In genomic region chr11:92917927-92918326, GRCh38 we compare ENCODE assay signal across 21 cellular contexts. TPM values are rescaled to one million over a fixed set of nuclear protein-coding genes. Genes with fewer than 3 reads are reported as not detected.
DNase-seq lines count a peak whose midpoint lies in the region; ATAC-seq, FAIRE-seq and TF ChIP-seq lines count a peak whose summit lies in the region.
"Had no signal": no experiment of that assay in that cellular context is flagged by ENCODE, and none has a peak within 500 bp of the region (broad histone marks: within the 10 kb centered on the region; RNA-seq: fewer than 3 reads in every experiment).

No MANE protein-coding gene starts in this region.

- CTCF ChIA-PET in H1 (lab: Charles Lee; ENCODE audit: partially characterized antibody): interaction anchor here (1.5 kb wide), 1 partner anchor 319 kb away, joined by 5 read pairs; no protein-coding TSS in a partner anchor

- no peaks in the 10 kb centered on the region for H3K79me2 ChIP-seq in H1 (ENCODE audit: control insufficient read depth in 1 of 2, insufficient read depth in 2 of 2, low read length in 2 of 2)

- no peak overlapping the region for H3K4me2 ChIP-seq in H1 (ENCODE audit: insufficient read depth in 1 of 2, low read depth in 2 of 2, low read length in 2 of 2)
- H3K4me2 ChIP-seq: BLaER1 had no signal

- no peak overlapping the region for H2BK12ac ChIP-seq in H1 (ENCODE audit: low read depth, low read length)

- H3K79me1 ChIP-seq in H1 (ENCODE audit: low read depth, low read length): no peaks in the 10 kb centered on the region

- H4K8ac ChIP-seq in H1 (ENCODE audit: extremely low read depth, insufficient read depth, low read length): no peak overlapping the region

- POLR2A ChIA-PET in H1 (lab: Charles Lee; ENCODE audit: partially characterized antibody): no interaction called here

- H3K23ac ChIP-seq in H1 (ENCODE audit: insufficient read length): no peak overlapping the region

- no peak overlapping the region for H2BK5ac ChIP-seq in H1 (ENCODE audit: low read depth, low read length)

- TF ChIP-seq EP300 in H1 (IDR thresholded peaks at IDR 0.05; ENCODE audit: borderline replicate concordance in 1 of 2, low read depth in 2 of 2, low read length in 2 of 2) (no peak), stomach (IDR thresholded peaks at IDR 0.05) (no peak)

- FAIRE-seq in H1 (lab: Jason Lieb, UNC): no peak
- FAIRE-seq: A204.1, D721Med, H54 had no signal

- no peak overlapping the region for H3K56ac ChIP-seq in H1 (replicated peaks; ENCODE audit: insufficient read length, low read depth, low read length)

- intact Hi-C loops in prostate gland (cut with DNase I): no loop called here
- intact Hi-C loops in stomach (cut with DNase I; ENCODE audit: low total_unique reads): no loop called here

- H4K20me1 ChIP-seq in H1 (replicated peaks in 1 of 2; ENCODE audit: control insufficient read depth in 1 of 2, insufficient read depth in 2 of 2, low read length in 2 of 2): no peaks in the 10 kb centered on the region
- H4K20me1 ChIP-seq: BLaER1 had no signal

- TF ChIP-seq RAD21 in H1 (IDR thresholded peaks at IDR 0.05 in 1 of 2, conservative IDR thresholded peaks at IDR 0.05 in 1 of 2; ENCODE audit: low read depth in 2 of 2, low read length in 2 of 2): no peak

- H3K36me3 ChIP-seq in H1 (ENCODE audit: control insufficient read depth in 2 of 4, insufficient read depth in 4 of 4, low read length in 3 of 4) (no peaks in the 10 kb centered on the region), prostate gland (no peaks in the 10 kb centered on the region), stomach (no peaks in the 10 kb centered on the region)
- H3K36me3 ChIP-seq: BLaER1 had no signal

- H4K91ac ChIP-seq in H1 (replicated peaks; ENCODE audit: insufficient read length, low read length): no peak overlapping the region

- H3K4me3 ChIP-seq in H1 (ENCODE audit: extremely low read depth in 1 of 4, insufficient read depth in 2 of 4, low read depth in 3 of 4, low read length in 4 of 4) (no peak overlapping the region), prostate gland (no peak overlapping the region), stomach (no peak overlapping the region)
- H3K4me3 ChIP-seq: BLaER1 had no signal

- no peak overlapping the region for H4K5ac ChIP-seq in H1 (ENCODE audit: insufficient read length, low read depth, low read length)

- no peak overlapping the region for H2AK5ac ChIP-seq in H1 (ENCODE audit: low read depth, low read length)

- H3K14ac ChIP-seq in H1 (ENCODE audit: insufficient read length): no peak overlapping the region

- H2AFZ ChIP-seq in H1 (ENCODE audit: low read length): no peak overlapping the region

- H3K18ac ChIP-seq in H1 (ENCODE audit: extremely low read depth, low read length): no peak overlapping the region

- whole genome bisulfite sequencing in H1 (ENCODE audit: extremely low coverage in 1 of 2, insufficient coverage in 1 of 2, insufficient read length in 1 of 2, insufficient replicate concordance in 2 of 2, low coverage in 1 of 2, low lambda C conversion rate in 2 of 2, missing lambda C conversion rate in 1 of 2), 2 experiments: 81% methylated on average over 1 of the region's 1 CpG; no CpG with 5 or more reads in 1 of the 2 experiments
- 95% methylated on average over 1 of the region's 1 CpG for WGBS in prostate gland
- 70 to 89% (median 79%) methylated on average over 1 of the region's 1 CpG for WGBS in stomach, 5 donors

- TF ChIP-seq CTCF in H1 (IDR thresholded peaks at IDR 0.05; ENCODE audit: control extremely low read depth in 1 of 3, insufficient read depth in 1 of 3, low read depth in 1 of 3, low read length in 3 of 3) (no peak), prostate gland (IDR thresholded peaks at IDR 0.05) (no peak), stomach (IDR thresholded peaks at IDR 0.05) (no peak)

- H3K4me1 ChIP-seq in H1 (replicated peaks in 1 of 4; ENCODE audit: control insufficient read depth in 3 of 4, insufficient read depth in 4 of 4, low read length in 3 of 4): peaks cover 0 to 8% (median under 1%) of the 10 kb centered on the region in 4 experiments; a peak in 3 of 7 replicates
- H3K4me1 ChIP-seq in prostate gland (replicated peaks): no peaks in the 10 kb centered on the region
- no peaks in the 10 kb centered on the region for H3K4me1 ChIP-seq in stomach
- H3K4me1 ChIP-seq: BLaER1 had no signal

- H3K9me3 ChIP-seq in H1 (ENCODE audit: insufficient read depth in 2 of 2, low read depth in 1 of 2, low read length in 1 of 2) (no peaks in the 10 kb centered on the region), prostate gland (no peaks in the 10 kb centered on the region), stomach (no peaks in the 10 kb centered on the region)

- H2BK15ac ChIP-seq in H1 (ENCODE audit: low read length): no peak overlapping the region

- TF ChIP-seq POLR2A in H1 (IDR thresholded peaks at IDR 0.05; ENCODE audit: control extremely low read depth in 1 of 2, low read depth in 2 of 2, low read length in 2 of 2) (no peak), prostate gland (IDR thresholded peaks at IDR 0.05) (no peak), stomach (IDR thresholded peaks at IDR 0.05) (no peak)

- no peak overlapping the region for H2BK120ac ChIP-seq in H1 (replicated peaks; ENCODE audit: low read depth, low read length)

- H2BK20ac ChIP-seq in H1 (ENCODE audit: low read length): no peak overlapping the region

- DNase-seq in H1 (ENCODE audit: low read depth in 1 of 2, low spot score in 2 of 2) (no peak), prostate gland (ENCODE audit: low spot score) (no peak), Ammon's horn (ENCODE audit: low spot score) (no peak), stomach (no peak)
- no peak for DNase-seq in activated CD4-positive, alpha-beta T cell treated with anti-CD3 and anti-CD28 coated beads for 1 hour
- DNase-seq: DMS79, MM.1S, NCI-H1092, NCI-H1436 treated with DMSO at 0.1 percent for 48 hours, NCI-H2029, NCI-H345, NCI-H526, T-helper 1 cell had no signal

- no peaks in the 10 kb centered on the region for H3K27me3 ChIP-seq in H1 (replicated peaks in 1 of 4; ENCODE audit: control insufficient read depth in 3 of 4, extremely low read depth in 1 of 4, insufficient read depth in 3 of 4, low read length in 3 of 4)
- H3K27me3 ChIP-seq in prostate gland (replicated peaks; ENCODE audit: insufficient read depth): no peaks in the 10 kb centered on the region
- no peaks in the 10 kb centered on the region for H3K27me3 ChIP-seq in stomach
- H3K27me3 ChIP-seq: BLaER1 had no signal

- H3K27ac ChIP-seq in H1 (ENCODE audit: low read depth, low read length): no peak overlapping the region
- no peak overlapping the region for H3K27ac ChIP-seq in prostate gland
- no peak overlapping the region for H3K27ac ChIP-seq in stomach
- H3K27ac ChIP-seq: BLaER1 had no signal

- H3K23me2 ChIP-seq in H1 (ENCODE audit: low read depth, low read length): no peaks in the 10 kb centered on the region

- no peak overlapping the region for H3K4ac ChIP-seq in H1 (replicated peaks; ENCODE audit: insufficient read length, low read depth, low read length)

- H3K9ac ChIP-seq in H1 (replicated peaks in 1 of 4; ENCODE audit: extremely low read depth in 1 of 4, low read depth in 3 of 4, low read length in 3 of 4): no peak overlapping the region
- H3K9ac ChIP-seq: BLaER1 had no signal

- ATAC-seq in GM18519 (IDR thresholded peaks at IDR 0.05; ENCODE audit: low FRiP score, unreplicated experiment): peak; percentile 42
- peak; percentile 53 for ATAC-seq in GM21381 (IDR thresholded peaks at IDR 0.05; ENCODE audit: unreplicated experiment)
- ATAC-seq in HG03469 (IDR thresholded peaks at IDR 0.05; ENCODE audit: unreplicated experiment): peak; percentile 47

TF ChIP-seq in H1, 55 proteins besides CTCF, POLR2A, EP300 and RAD21:
- TF ChIP-seq KDM1A (IDR thresholded peaks at IDR 0.05; ENCODE audit: borderline replicate concordance, low read length): no peak
- no peak for TF ChIP-seq CBX5 (IDR thresholded peaks at IDR 0.05; ENCODE audit: low read depth, low read length)
- no peak for TF ChIP-seq POU5F1 (IDR thresholded peaks at IDR 0.05; ENCODE audit: low read depth, low read length)
- TF ChIP-seq JUN (IDR thresholded peaks at IDR 0.05; ENCODE audit: low read depth, low read length): no peak; the same call in 1 of the 2 replicates
- TF ChIP-seq, protein P1, sequence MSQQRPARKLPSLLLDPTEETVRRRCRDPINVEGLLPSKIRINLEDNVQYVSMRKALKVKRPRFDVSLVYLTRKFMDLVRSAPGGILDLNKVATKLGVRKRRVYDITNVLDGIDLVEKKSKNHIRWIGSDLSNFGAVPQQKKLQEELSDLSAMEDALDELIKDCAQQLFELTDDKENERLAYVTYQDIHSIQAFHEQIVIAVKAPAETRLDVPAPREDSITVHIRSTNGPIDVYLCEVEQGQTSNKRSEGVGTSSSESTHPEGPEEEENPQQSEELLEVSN (IDR thresholded peaks at IDR 0.05): no peak
- TF ChIP-seq, protein P2, sequence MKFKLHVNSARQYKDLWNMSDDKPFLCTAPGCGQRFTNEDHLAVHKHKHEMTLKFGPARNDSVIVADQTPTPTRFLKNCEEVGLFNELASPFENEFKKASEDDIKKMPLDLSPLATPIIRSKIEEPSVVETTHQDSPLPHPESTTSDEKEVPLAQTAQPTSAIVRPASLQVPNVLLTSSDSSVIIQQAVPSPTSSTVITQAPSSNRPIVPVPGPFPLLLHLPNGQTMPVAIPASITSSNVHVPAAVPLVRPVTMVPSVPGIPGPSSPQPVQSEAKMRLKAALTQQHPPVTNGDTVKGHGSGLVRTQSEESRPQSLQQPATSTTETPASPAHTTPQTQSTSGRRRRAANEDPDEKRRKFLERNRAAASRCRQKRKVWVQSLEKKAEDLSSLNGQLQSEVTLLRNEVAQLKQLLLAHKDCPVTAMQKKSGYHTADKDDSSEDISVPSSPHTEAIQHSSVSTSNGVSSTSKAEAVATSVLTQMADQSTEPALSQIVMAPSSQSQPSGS (IDR thresholded peaks at IDR 0.05; ENCODE audit: low read length): no peak
- no peak for TF ChIP-seq TCF12 (IDR thresholded peaks at IDR 0.05; ENCODE audit: low read depth, low read length)
- TF ChIP-seq JUND (IDR thresholded peaks at IDR 0.05; ENCODE audit: low read length): peak; percentile 67; the same call in 1 of the 2 replicates
- no peak for TF ChIP-seq HDAC6 (IDR thresholded peaks at IDR 0.05; ENCODE audit: low read depth, low read length)
TF ChIP-seq in H1: peak in this region for 1.

RNA-seq across cellular contexts. Expression of gene MTNR1B, which starts 51.5 kb away (rescaled TPM):
- total RNA-seq in H1 (2021; fragmentation: NEBNext Ultra II Directional; extraction: Animal tissue kit (Norgen Biotek cat#: 25700)): not detected in 2 replicates
- polyA plus RNA-seq in H1 (2011; rRNA removed) (0.08 and 0.22 TPM in 2 replicates), stomach (not detected)
- not detected for polyA plus RNA-seq in H1 (2011; cell fraction: cytosol; rRNA removed)
- 0.19 TPM for polyA plus RNA-seq in H1 (2011; cell fraction: nucleus; rRNA removed)
- polyA plus RNA-seq in H1 (2012, experiment 1 of 2): 0.15 TPM in 1 of 4 replicates, not detected in the others
- polyA plus RNA-seq in H1 (2012, experiment 2 of 2): not detected
- polyA plus RNA-seq in H1 (2013, experiment 1 of 2): not detected
- polyA plus RNA-seq in H1 (2013, experiment 2 of 2): not detected
- 0.15 and 0.44 TPM in 2 replicates for polyA minus RNA-seq in H1 (2011; rRNA and poly(A)+ RNA removed)
- polyA minus RNA-seq in H1 (2011; cell fraction: cytosol; rRNA and poly(A)+ RNA removed): not detected
- polyA minus RNA-seq in H1 (2011; cell fraction: nucleus; rRNA and poly(A)+ RNA removed): not detected
- total RNA-seq in prostate gland (under 1 TPM in 1 of 2 donors, not detected in 1; 0.62 TPM), stomach (1 to 10 TPM in 1 of 5 donors, not detected in 4; 1.0 TPM)
- total RNA-seq: LHCN-M2 had no signal
